Comparison of ENCODE assay signal across 20 cellular contexts in the genomic region with DNA sequence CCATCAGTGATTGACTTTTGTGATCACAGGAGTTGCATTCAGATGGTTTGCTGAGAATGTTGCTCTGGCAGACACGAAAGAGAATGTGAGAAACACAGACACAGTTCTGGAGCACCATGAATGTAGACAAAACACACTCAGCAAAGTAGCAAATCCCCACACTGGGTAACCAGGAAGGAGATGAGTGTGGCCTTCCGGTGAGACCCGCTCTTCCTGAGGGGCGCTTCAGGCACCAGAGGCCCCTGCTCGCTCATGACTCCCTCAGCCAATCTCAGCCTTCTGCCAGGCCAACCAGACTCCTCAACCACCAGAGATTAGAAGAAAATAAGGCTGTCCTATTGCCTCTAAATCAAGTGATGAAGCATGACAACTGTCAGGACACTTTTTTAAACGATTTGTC.
"Had no signal": no experiment of that assay in that cellular context is flagged by ENCODE, and none has a peak within 500 bp of the region (broad histone marks: within the 10 kb centered on the region; RNA-seq: fewer than 3 reads in every experiment).

No MANE protein-coding gene starts in this region.

- DNase-seq: activated CD4-positive, CD25-positive, alpha-beta regulatory T cell treated with anti-CD3 and anti-CD28 coated beads, Interleukin-2, amount 50 U/mL, for 72 hours; activated naive CD4-positive, alpha-beta T cell treated with anti-CD3 and anti-CD28 coated beads for 36 hours; activated T-cell treated with anti-CD3 and anti-CD28 coated beads, Interleukin-2, amount 50 U/mL, for 1 hour; dorsolateral prefrontal cortex; endodermal cell; gastrocnemius medialis; heart left ventricle; left cardiac atrium; naive thymus-derived CD8-positive, alpha-beta T cell; nucleus accumbens; right cardiac atrium; stimulated activated CD4-positive, alpha-beta T cell treated with anti-CD3 and anti-CD28 coated beads, Interleukin-4, amount 100 ng/mL, for 24 hours; stomach; T-cell; T-helper 9 cell; testis; upper lobe of right lung had no signal

- H3K27ac ChIP-seq: cardiac muscle cell, dorsolateral prefrontal cortex, gastrocnemius medialis, heart left ventricle, skin epidermis, stomach, testis, upper lobe of right lung had no signal

- H3K27me3 ChIP-seq: cardiac muscle cell, gastrocnemius medialis, stomach, testis, upper lobe of right lung had no signal

- H3K4me1 ChIP-seq: gastrocnemius medialis, stomach, testis, upper lobe of right lung had no signal

- H3K4me3 ChIP-seq: cardiac muscle cell, dorsolateral prefrontal cortex, gastrocnemius medialis, heart left ventricle, lung, skin epidermis, stomach, testis, upper lobe of right lung had no signal

- H3K9me3 ChIP-seq: gastrocnemius medialis, heart left ventricle, stomach, testis, upper lobe of right lung had no signal

- H3K36me3 ChIP-seq: cardiac muscle cell, gastrocnemius medialis, heart left ventricle, stomach, upper lobe of right lung had no signal
